Comparison of ENCODE assay signal across 9 cellular contexts in the genomic region with DNA sequence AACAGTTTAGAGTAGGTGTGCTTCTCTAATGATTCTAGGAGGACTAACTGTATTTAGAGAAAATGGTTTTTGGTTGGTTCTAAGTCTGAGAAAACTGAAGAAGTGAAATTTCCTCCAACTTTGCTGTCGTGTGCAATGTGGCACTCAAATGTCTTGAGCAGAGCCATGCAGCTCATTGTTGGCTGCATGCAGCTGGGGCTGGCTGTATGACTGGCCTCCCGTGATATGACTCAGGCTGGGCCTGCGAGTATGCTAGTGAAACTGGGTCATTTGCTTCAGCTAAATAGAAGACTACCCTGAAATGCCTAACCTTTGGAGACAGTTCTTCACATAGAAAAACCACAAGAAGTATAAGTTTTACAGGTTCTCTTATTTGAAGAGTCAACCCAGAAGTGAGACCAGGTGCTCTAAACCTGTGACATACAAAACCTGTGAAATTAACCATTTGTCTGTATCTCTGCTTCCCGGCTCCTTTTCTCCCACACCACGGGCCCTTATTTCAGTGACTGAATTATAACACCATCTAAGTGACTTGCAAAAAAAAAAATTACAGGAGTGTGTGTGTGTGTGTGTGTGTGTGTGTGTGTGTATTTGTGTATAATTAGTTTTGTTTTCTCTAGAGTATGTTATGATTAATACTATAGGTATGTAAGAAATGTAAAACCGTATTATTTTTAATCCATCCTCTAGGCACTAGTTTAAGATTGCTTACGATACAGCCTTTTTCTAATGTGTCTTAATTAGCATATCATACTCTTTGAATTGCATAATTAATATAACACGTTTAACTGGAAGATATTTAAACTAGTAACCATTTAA. TPM values are rescaled to one million over a fixed set of nuclear protein-coding genes. Genes with fewer than 3 reads are reported as not detected.
DNase-seq lines count a peak whose midpoint lies in the region; ATAC-seq and TF ChIP-seq lines count a peak whose summit lies in the region.
"Had no signal": no experiment of that assay in that cellular context is flagged by ENCODE, and none has a peak within 500 bp of the region (broad histone marks: within the 10 kb centered on the region; RNA-seq: fewer than 3 reads in every experiment).

No MANE protein-coding gene starts in this region.

- CTCF ChIA-PET in SK-N-SH (lab: Yijun Ruan, JAX) (no interaction called here), WTC11 (lab: Charles Lee) (no interaction called here)

- H3K18ac ChIP-seq in H9 (ENCODE audit: insufficient read length, low read depth, low read length) = no peak overlapping the region

- H4K5ac ChIP-seq in H9 (ENCODE audit: insufficient read length, low read depth, low read length) = no peak overlapping the region

- no peak for DNase-seq in SK-N-SH
- no peak for DNase-seq in chondrocyte (ENCODE audit: low spot score)
- DNase-seq in stimulated activated CD4-positive, alpha-beta T cell treated with anti-CD3 and anti-CD28 coated beads, Interleukin-12 subunit alpha, Interleukin-12 subunit beta, amount 100 ng/mL, for 48 hours (ENCODE audit: low read depth in 2 of 3, low spot score in 1 of 3) = peak; percentile 56 to 82 (median 75)
- no peak for DNase-seq in erythroblast (lab: John Stamatoyannopoulos, UW)
- no peak for DNase-seq in H9
- DNase-seq in WTC11 (ENCODE audit: low spot score) = no peak

- H4K20me1 ChIP-seq in SK-N-SH (ENCODE audit: insufficient read depth) (no peaks in the 10 kb centered on the region), H9 (ENCODE audit: control insufficient read depth, insufficient read depth, insufficient read length) (no peaks in the 10 kb centered on the region)

- H3K4me3 Mint-ChIP-seq in chondrocyte (ENCODE audit: unreplicated experiment) = no peak overlapping the region
- H3K4me3 Mint-ChIP-seq in H9 = no peak overlapping the region
- no peak overlapping the region for H3K4me3 Mint-ChIP-seq in WTC11
- H3K4me3 Mint-ChIP-seq: nephron had no signal

- WGBS in SK-N-SH (ENCODE audit: low lambda C conversion rate) = 63% methylated on average over 8 of the region's 8 CpGs
- WGBS in H9 (ENCODE audit: extremely low coverage, insufficient read length, low lambda C conversion rate) = no CpG with 5 or more reads among the region's 8 CpGs

- no peaks in the 10 kb centered on the region for H3K4me1 ChIP-seq in SK-N-SH (ENCODE audit: control insufficient read depth in 1 of 2, insufficient read depth in 2 of 2, low read depth in 1 of 2, low read length in 1 of 2)
- no peaks in the 10 kb centered on the region for H3K4me1 ChIP-seq in H9 (ENCODE audit: insufficient read depth, low read length)

- H3K79me2 ChIP-seq in SK-N-SH (ENCODE audit: insufficient read depth) = no peaks in the 10 kb centered on the region
- no peaks in the 10 kb centered on the region for H3K79me2 ChIP-seq in H9 (ENCODE audit: insufficient read depth, low read length)

- H3K4ac ChIP-seq in H9 (ENCODE audit: low read depth, low read length) = no peak overlapping the region

- H3K23ac ChIP-seq in H9 (ENCODE audit: insufficient read length, low read depth, low read length) = no peak overlapping the region

- H3K4me3 ChIP-seq in SK-N-SH (ENCODE audit: low read depth in 2 of 2, low read length in 1 of 2) = no peak overlapping the region

- no peaks in the 10 kb centered on the region for H3K23me2 ChIP-seq in H9 (ENCODE audit: insufficient read length, low read depth, low read length, poor library complexity, severe bottlenecking)

- TF ChIP-seq EP300 in SK-N-SH (IDR thresholded peaks at IDR 0.05; ENCODE audit: borderline replicate concordance in 1 of 2, low read depth in 1 of 2, low read length in 1 of 2) = no peak

- ATAC-seq in GM18520 (IDR thresholded peaks at IDR 0.05; ENCODE audit: unreplicated experiment) = peak; percentile 99
- ATAC-seq in HG02642 (IDR thresholded peaks at IDR 0.05; ENCODE audit: poor library complexity, unreplicated experiment) = peak; percentile 100
- no peak for ATAC-seq in WTC11

- no peak for TF ChIP-seq POLR2A in erythroblast (IDR thresholded peaks at IDR 0.05; ENCODE audit: low read length)

- no peaks in the 10 kb centered on the region for H3K27me3 ChIP-seq in SK-N-SH (ENCODE audit: insufficient read depth)
- no peaks in the 10 kb centered on the region for H3K27me3 ChIP-seq in H9 (ENCODE audit: insufficient read depth, low read length)

- H2AFZ ChIP-seq in SK-N-SH (ENCODE audit: low read depth) (no peak overlapping the region), H9 (ENCODE audit: low read length) (no peak overlapping the region)

- H3K27ac Mint-ChIP-seq in chondrocyte (ENCODE audit: unreplicated experiment) = peak overlapping the region; percentile 24
- peak overlapping the region in 1 of 3 experiments; percentile 53; a peak in 2 of 7 replicates for H3K27ac Mint-ChIP-seq in H9
- H3K27ac Mint-ChIP-seq in WTC11 = no peak overlapping the region
- H3K27ac Mint-ChIP-seq: nephron had no signal

- H3K4me2 ChIP-seq in SK-N-SH = no peak overlapping the region
- no peak overlapping the region for H3K4me2 ChIP-seq in H9 (ENCODE audit: insufficient read depth, insufficient read length, low read length)

- no peaks in the 10 kb centered on the region; the same call in 1 of the 2 replicates for H3K9me3 ChIP-seq in SK-N-SH
- no peaks in the 10 kb centered on the region for H3K9me3 ChIP-seq in H9 (ENCODE audit: control insufficient read depth, low read depth, low read length)

- peaks cover 33% of the 10 kb centered on the region for H3K36me3 Mint-ChIP-seq in chondrocyte (ENCODE audit: low read depth)
- H3K36me3 Mint-ChIP-seq in H9 (ENCODE audit: insufficient read depth in 1 of 3, low read depth in 3 of 3) = peaks cover 37 to 76% (median 65%) of the 10 kb centered on the region in 3 experiments
- H3K36me3 Mint-ChIP-seq in WTC11 = peaks cover 63% of the 10 kb centered on the region

- H4K91ac ChIP-seq in H9 (ENCODE audit: insufficient read length, low read depth, low read length) = no peak overlapping the region

- H3K14ac ChIP-seq in H9 (ENCODE audit: insufficient read depth, low read length) = no peak overlapping the region

- no peak overlapping the region for H2BK5ac ChIP-seq in H9 (ENCODE audit: insufficient read length, low read length)

- no peak overlapping the region for H4K8ac ChIP-seq in H9 (replicated peaks; ENCODE audit: insufficient read length, low read depth, low read length)

- H3K9me2 ChIP-seq in SK-N-SH = no peaks in the 10 kb centered on the region

- no peak overlapping the region for H3K56ac ChIP-seq in H9 (ENCODE audit: insufficient read length, low read depth, low read length)

- no peak overlapping the region for H2BK20ac ChIP-seq in H9 (ENCODE audit: low read depth, low read length, poor library complexity, severe bottlenecking)

- H3K27me3 Mint-ChIP-seq in chondrocyte (ENCODE audit: low read depth) = no peaks in the 10 kb centered on the region
- H3K27me3 Mint-ChIP-seq in H9 (ENCODE audit: low read depth) = no peaks in the 10 kb centered on the region
- no peaks in the 10 kb centered on the region for H3K27me3 Mint-ChIP-seq in WTC11 (ENCODE audit: low read depth)

- H3K4me1 Mint-ChIP-seq in chondrocyte (ENCODE audit: low read depth) (peaks cover 13% of the 10 kb centered on the region), H9 (peaks cover 4 to 5% of the 10 kb centered on the region in 2 experiments), WTC11 (peaks cover 5% of the 10 kb centered on the region)

- H3K27ac ChIP-seq in SK-N-SH (ENCODE audit: low read depth in 2 of 2, low read length in 1 of 2) = peak overlapping the region in 1 of 2 experiments; percentile 26; a peak in 1 of 4 replicates
- H3K27ac ChIP-seq in H9 (ENCODE audit: insufficient read length, low read depth, low read length) = no peak overlapping the region

- no peaks in the 10 kb centered on the region for H3K79me1 ChIP-seq in H9 (ENCODE audit: insufficient read depth, low read depth, low read length, poor library complexity, severe bottlenecking)

- H3F3A ChIP-seq in SK-N-SH (replicated peaks; ENCODE audit: insufficient read depth) = no peaks in the 10 kb centered on the region

- H3T11ph ChIP-seq in H9 (ENCODE audit: low read length) = no peak overlapping the region

- H3K9ac ChIP-seq in SK-N-SH (no peak overlapping the region), H9 (ENCODE audit: extremely low read depth, insufficient read length, low read length) (no peak overlapping the region)

- H3K36me3 ChIP-seq in SK-N-SH (replicated peaks in 1 of 2; ENCODE audit: control insufficient read depth in 1 of 2, insufficient read depth in 2 of 2, low read length in 1 of 2) = peaks cover 71 to 72% of the 10 kb centered on the region in 2 experiments

- TF ChIP-seq RAD21 in SK-N-SH (IDR thresholded peaks at IDR 0.05; ENCODE audit: low read length) = no peak

- no peak overlapping the region for H2BK12ac ChIP-seq in H9 (ENCODE audit: insufficient read length, low read depth, low read length)

- H2AK5ac ChIP-seq in H9 (ENCODE audit: insufficient read length, low read length) = no peak overlapping the region

- H2BK15ac ChIP-seq in H9 (ENCODE audit: low read depth, low read length) = no peak overlapping the region

- no peak overlapping the region for H2BK120ac ChIP-seq in H9 (ENCODE audit: low read depth, low read length, poor library complexity, severe bottlenecking)

- POLR2A ChIA-PET in SK-N-SH (lab: Yijun Ruan, JAX) (no interaction called here), WTC11 (lab: Charles Lee) (no interaction called here)

- no peak for TF ChIP-seq CTCF in SK-N-SH (IDR thresholded peaks at IDR 0.05)
- no peak for TF ChIP-seq CTCF in chondrocyte (IDR thresholded peaks at IDR 0.05)
- TF ChIP-seq CTCF in H9 (conservative IDR thresholded peaks at IDR 0.05) = no peak
- no peak for TF ChIP-seq CTCF in WTC11 (IDR thresholded peaks at IDR 0.05)

- peaks cover 15% of the 10 kb centered on the region for H3K9me3 Mint-ChIP-seq in chondrocyte (ENCODE audit: low read depth)
- peaks cover 0 to 6% of the 10 kb centered on the region in 2 experiments; a peak in 2 of 5 replicates for H3K9me3 Mint-ChIP-seq in H9
- H3K9me3 Mint-ChIP-seq in WTC11 = peaks cover 11% of the 10 kb centered on the region

TF ChIP-seq in SK-N-SH, 30 proteins besides CTCF, POLR2A, EP300 and RAD21 (continues in another document):
- TF ChIP-seq, protein P1, sequence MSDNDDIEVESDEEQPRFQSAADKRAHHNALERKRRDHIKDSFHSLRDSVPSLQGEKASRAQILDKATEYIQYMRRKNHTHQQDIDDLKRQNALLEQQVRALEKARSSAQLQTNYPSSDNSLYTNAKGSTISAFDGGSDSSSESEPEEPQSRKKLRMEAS (IDR thresholded peaks at IDR 0.05; ENCODE audit: low read depth) = peak; percentile 60

TF ChIP-seq in WTC11, 78 proteins besides CTCF, POLR2A, EP300 and RAD21 (continues in another document):
- TF ChIP-seq ELF4 (CRISPR knock-in tag; IDR thresholded peaks at IDR 0.05; ENCODE audit: low read depth) (no peak), ZNF138 (CRISPR knock-in tag; conservative IDR thresholded peaks at IDR 0.05) (no peak)

RNA-seq across cellular contexts. Expression of a gene that starts 15.9 kb away (rescaled TPM):
- polyA plus RNA-seq in SK-N-SH (2012; rRNA removed) = 11.9 and 21.7 TPM in 2 replicates
- 9.3 and 12.8 TPM in 2 replicates for polyA plus RNA-seq in SK-N-SH (2012; cell fraction: cytosol; rRNA removed)
- polyA plus RNA-seq in SK-N-SH (2012; cell fraction: nucleus; rRNA removed) = 33.5 and 74.8 TPM in 2 replicates
- total RNA-seq in chondrocyte (29.0 to 30.1 TPM (median 29.2 TPM) in 3 replicates), H9 (2021) (44.1 and 45.0 TPM in 2 replicates), WTC11 (2021) (41.6 to 52.0 TPM (median 43.8 TPM) in 3 replicates)

Comparison
In these comparisons a context has a peak if more than half of its experiments do, and no peak if none do; other contexts are left out.
1. DNase-seq: peak in stimulated activated CD4-positive, alpha-beta T cell treated with anti-CD3 and anti-CD28 coated beads, Interleukin-12 subunit alpha, Interleukin-12 subunit beta, amount 100 ng/mL, for 48 hours (3 of 3); none in SK-N-SH (single experiment), chondrocyte (single experiment), erythroblast (0 of 2), H9 (single experiment) and WTC11 (single experiment).